8 cellular contexts compared by ENCODE assay signal in genomic region chr14:76955575-76956252, GRCh38.
A peak's percentile ranks its signal among the peaks of the same experiment; 100 is the strongest.
DNase-seq lines count a peak whose midpoint lies in the region; ATAC-seq, FAIRE-seq and TF ChIP-seq lines count a peak whose summit lies in the region.

No MANE protein-coding gene starts in this region.

- peak; percentile 47 for DNase-seq in ACHN
- DNase-seq in HS-5 (ENCODE audit: low read depth) = peak; percentile 37
- peak; percentile 75 for DNase-seq in MCF 10A (ENCODE audit: unreplicated experiment)
- peak; percentile 59 for DNase-seq in HepG2 (ENCODE audit: low spot score)
- DNase-seq in stimulated activated CD4-positive, alpha-beta T cell treated with anti-CD3 and anti-CD28 coated beads, TNF-alpha, amount 100 ng/mL, for 1 hour (ENCODE audit: low read depth in 3 of 3, low spot score in 1 of 3) = peak in 2 of 3 donors; percentile 19 to 29

- peaks cover 89% of the 10 kb centered on the region for H3K4me1 ChIP-seq in HepG2 (ENCODE audit: insufficient read depth, low read length)

- peak; percentile 31 for ATAC-seq in GM18873 (IDR thresholded peaks at IDR 0.05; ENCODE audit: low FRiP score, unreplicated experiment)
- peak; percentile 42 for ATAC-seq in HepG2
- no peak for ATAC-seq in HG03521 (IDR thresholded peaks at IDR 0.05; ENCODE audit: unreplicated experiment)

- no peak for TF ChIP-seq EP300 in HepG2 (IDR thresholded peaks at IDR 0.05; ENCODE audit: low read depth in 2 of 2, low read length in 2 of 2)
- no peak for TF ChIP-seq EP300 in HepG2 (CRISPR knock-in tag; IDR thresholded peaks at IDR 0.05; ENCODE audit: borderline replicate concordance)

- in situ Hi-C loops in ACHN (cut with HindIII; ENCODE audit: low pct_ligation_motif_present, low pct_unique_long_range_greater_than_20kb, low sequenced_read_pairs) (no loop called here), HepG2 (cut with HindIII; ENCODE audit: extremely low pct_ligation_motif_present, low pct_unique_long_range_greater_than_20kb) (no loop called here)

- FAIRE-seq in HepG2 (lab: Jason Lieb, UNC) = no peak

- H4K20me1 ChIP-seq in HepG2 (ENCODE audit: insufficient read depth, low read length) = no peaks in the 10 kb centered on the region

- POLR2A ChIA-PET in MCF 10A (lab: Yijun Ruan, JAX) (interaction anchor here (0.7 to 11.7 kb wide), 11 partner anchors 8 to 96 kb away, joined by 4 to 325 read pairs (median 8); partner anchors contain the start of gene IRF2BPL), HepG2 (lab: Yijun Ruan, JAX) (interaction anchor here (1.0 to 1.8 kb wide), 7 partner anchors 8 to 89 kb away, joined by 4 to 10 read pairs (median 6); no protein-coding TSS in a partner anchor)

- CTCF ChIA-PET in MCF 10A (lab: Yijun Ruan, JAX) = interaction anchor here (0.7 to 7.0 kb wide), 15 partner anchors 8 to 115 kb away, joined by 3 to 40 read pairs (median 4); no protein-coding TSS in a partner anchor
- CTCF ChIA-PET in HepG2 (lab: Yijun Ruan, JAX; ENCODE audit: low intra/inter-chr PET ratio, low total read pairs) = interaction anchor here (1.0 kb wide), 1 partner anchor 98 kb away, joined by 4 read pairs; no protein-coding TSS in a partner anchor

- no peaks in the 10 kb centered on the region for H3K9me3 ChIP-seq in HepG2 (ENCODE audit: low read length)

- peak overlapping the region; percentile 67 for H3K9ac ChIP-seq in HepG2 (ENCODE audit: insufficient read depth, low read depth, low read length)

- intact Hi-C loops in MCF 10A (cut with micrococcal nuclease) = loop anchor here (1.0 to 2.0 kb wide), 2 partner anchors 37 to 73 kb away; partner anchors contain the start of gene IRF2BPL
- intact Hi-C loops in HepG2 (cut with micrococcal nuclease; ENCODE audit: unreplicated experiment) = loop anchor here (1.0 kb wide), 1 partner anchor 85 kb away; no protein-coding TSS in a partner anchor

- no peaks in the 10 kb centered on the region for H3K79me2 ChIP-seq in HepG2 (ENCODE audit: insufficient read depth, low read length)

- TF ChIP-seq POLR2A in HepG2 (IDR thresholded peaks at IDR 0.05; ENCODE audit: insufficient read depth in 1 of 2, low read depth in 2 of 2, low read length in 2 of 2) = peak in 1 of 2 experiments; percentile 39; a peak in 1 of 4 replicates

- H3K36me3 ChIP-seq in HepG2 (replicated peaks in 1 of 2; ENCODE audit: control insufficient read depth in 1 of 2, insufficient read depth in 2 of 2, low read length in 2 of 2) = no peaks in the 10 kb centered on the region

- no peaks in the 10 kb centered on the region for H3K27me3 Mint-ChIP-seq in T-helper 1 cell treated with Interleukin-12 subunit alpha and Interleukin-12 subunit beta and Interleukin-4 antibody, amounts not matched to agents 30 μg/mL and 1 μg/mL, for 36 hours (ENCODE audit: low read depth)
- H3K27me3 Mint-ChIP-seq in MCF 10A (ENCODE audit: insufficient read depth, unreplicated experiment) = no peaks in the 10 kb centered on the region

- H2AFZ ChIP-seq in HepG2 (ENCODE audit: low read length) = no peak overlapping the region

- no peak for TF ChIP-seq RAD21 in HepG2 (CRISPR knock-in tag; IDR thresholded peaks at IDR 0.05)

- no peaks in the 10 kb centered on the region for H3K9me3 Mint-ChIP-seq in T-helper 1 cell treated with Interleukin-12 subunit alpha and Interleukin-12 subunit beta and Interleukin-4 antibody, amounts not matched to agents 30 μg/mL and 1 μg/mL, for 36 hours
- no peaks in the 10 kb centered on the region for H3K9me3 Mint-ChIP-seq in MCF 10A (ENCODE audit: unreplicated experiment)

- H3K4me2 ChIP-seq in HepG2 (ENCODE audit: low read depth, low read length) = peak overlapping the region; percentile 77

- no peaks in the 10 kb centered on the region for H3K36me3 Mint-ChIP-seq in T-helper 1 cell treated with Interleukin-12 subunit alpha and Interleukin-12 subunit beta and Interleukin-4 antibody, amounts not matched to agents 30 μg/mL and 1 μg/mL, for 36 hours (ENCODE audit: low read depth)
- H3K36me3 Mint-ChIP-seq in MCF 10A (ENCODE audit: insufficient read depth, unreplicated experiment) = no peaks in the 10 kb centered on the region

- H3K4me1 Mint-ChIP-seq in T-helper 1 cell treated with Interleukin-12 subunit alpha and Interleukin-12 subunit beta and Interleukin-4 antibody, amounts not matched to agents 30 μg/mL and 1 μg/mL, for 36 hours (ENCODE audit: low read depth) = peaks cover 52% of the 10 kb centered on the region
- peaks cover 50% of the 10 kb centered on the region for H3K4me1 Mint-ChIP-seq in MCF 10A (ENCODE audit: insufficient read depth, unreplicated experiment)

- peak overlapping the region; percentile 53 to 77 (median 56); a peak in 5 of 6 replicates for H3K4me3 ChIP-seq in HepG2 (replicated peaks in 1 of 3; ENCODE audit: insufficient read depth in 1 of 3, low read depth in 2 of 3, low read length in 3 of 3)

- H3K27me3 ChIP-seq in HepG2 (ENCODE audit: control insufficient read depth in 1 of 2, insufficient read depth in 2 of 2, low read length in 2 of 2) = no peaks in the 10 kb centered on the region

- BruUV-seq in MCF 10A (replicated peaks; lab: Mats Ljungman, UMichigan) = no TSS peak
- BruUV-seq in HepG2 (replicated peaks; lab: Mats Ljungman, UMichigan) = TSS peak; percentile 92

- H3K4me3 Mint-ChIP-seq in T-helper 1 cell treated with Interleukin-12 subunit alpha and Interleukin-12 subunit beta and Interleukin-4 antibody, amounts not matched to agents 30 μg/mL and 1 μg/mL, for 36 hours = peak overlapping the region; percentile 87
- peak overlapping the region; percentile 49 for H3K4me3 Mint-ChIP-seq in MCF 10A (ENCODE audit: unreplicated experiment)

- H3K27ac ChIP-seq in HepG2 (ENCODE audit: extremely low read length, insufficient read depth, low read length) = peak overlapping the region; percentile 78

- no peak for TF ChIP-seq CTCF in MCF 10A (IDR thresholded peaks at IDR 0.05; ENCODE audit: unreplicated experiment)
- TF ChIP-seq CTCF in HepG2 (CRISPR knock-in tag; IDR thresholded peaks at IDR 0.05) = no peak

- 1% methylated on average over 10 of the region's 10 CpGs for WGBS in HepG2 (ENCODE audit: low lambda C conversion rate)

- H3K27ac Mint-ChIP-seq in T-helper 1 cell treated with Interleukin-12 subunit alpha and Interleukin-12 subunit beta and Interleukin-4 antibody, amounts not matched to agents 30 μg/mL and 1 μg/mL, for 36 hours = peak overlapping the region; percentile 97
- H3K27ac Mint-ChIP-seq in MCF 10A (ENCODE audit: low read depth, unreplicated experiment) = peak overlapping the region; percentile 80

TF ChIP-seq in HepG2, 621 proteins besides CTCF, POLR2A, EP300 and RAD21 (continues in another document):
- no peak for TF ChIP-seq TCF7 (IDR thresholded peaks at IDR 0.05; ENCODE audit: low read depth)
- TF ChIP-seq ZNF224 (CRISPR knock-in tag; IDR thresholded peaks at IDR 0.05) = no peak
- TF ChIP-seq JUN (CRISPR knock-in tag; IDR thresholded peaks at IDR 0.05) = 0 out of 2 replicates have a peak, but pooled peaks have one; percentile 23
- no peak for TF ChIP-seq MIER3 (CRISPR knock-in tag; IDR thresholded peaks at IDR 0.05; ENCODE audit: borderline replicate concordance)
- 0 out of 2 replicates have a peak, but pooled peaks have one; percentile 17 for TF ChIP-seq MEF2D (CRISPR knock-in tag; IDR thresholded peaks at IDR 0.05)
- TF ChIP-seq ZNF20 (CRISPR knock-in tag; IDR thresholded peaks at IDR 0.05) = no peak
- TF ChIP-seq, protein P1, sequence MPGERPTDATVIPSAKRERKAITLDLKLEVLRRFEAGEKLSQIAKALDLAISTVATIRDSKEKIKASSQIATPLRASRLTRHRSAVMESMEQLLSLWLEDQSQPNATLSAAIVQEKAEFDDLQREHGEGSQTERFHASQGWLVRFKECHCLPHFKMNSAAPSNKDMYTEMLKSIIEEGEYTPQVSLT (CRISPR knock-in tag; IDR thresholded peaks at IDR 0.05; ENCODE audit: borderline replicate concordance, low read depth) = no peak
- TF ChIP-seq, protein P2, sequence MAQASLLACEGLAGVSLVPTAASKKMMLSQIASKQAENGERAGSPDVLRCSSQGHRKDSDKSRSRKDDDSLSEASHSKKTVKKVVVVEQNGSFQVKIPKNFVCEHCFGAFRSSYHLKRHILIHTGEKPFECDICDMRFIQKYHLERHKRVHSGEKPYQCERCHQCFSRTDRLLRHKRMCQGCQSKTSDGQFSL (CRISPR knock-in tag; IDR thresholded peaks at IDR 0.05) = peak; percentile 78
- TF ChIP-seq GATAD2A (CRISPR knock-in tag; IDR thresholded peaks at IDR 0.05) = no peak; the same call in 1 of the 2 replicates
- no peak for TF ChIP-seq MXD1 (CRISPR knock-in tag; IDR thresholded peaks at IDR 0.05)
- TF ChIP-seq PHF20 (CRISPR knock-in tag; IDR thresholded peaks at IDR 0.05) = 0 out of 2 replicates have a peak, but pooled peaks have one; percentile 1
- peak; percentile 7; the same call in 1 of the 2 replicates for TF ChIP-seq SP4 (CRISPR knock-in tag; IDR thresholded peaks at IDR 0.05)
- no peak for TF ChIP-seq SP2 (CRISPR knock-in tag; IDR thresholded peaks at IDR 0.05)
- no peak for TF ChIP-seq MYC (CRISPR knock-in tag; IDR thresholded peaks at IDR 0.05; ENCODE audit: borderline replicate concordance)
- TF ChIP-seq CHD2 (IDR thresholded peaks at IDR 0.05; ENCODE audit: low read depth, low read length) = no peak
- TF ChIP-seq SIN3A (IDR thresholded peaks at IDR 0.05; ENCODE audit: borderline replicate concordance, low read depth, low read length) = no peak
- TF ChIP-seq ZNF839 (CRISPR knock-in tag; IDR thresholded peaks at IDR 0.05; ENCODE audit: borderline replicate concordance) = no peak
- no peak for TF ChIP-seq RCOR2 (CRISPR knock-in tag; IDR thresholded peaks at IDR 0.05)

Comparison
In these comparisons a context has a peak if more than half of its experiments do, and no peak if none do; other contexts are left out.
1. DNase-seq: peak in every context shown above with its lines; median percentile 75 in MCF 10A; 59 in HepG2; 47 in ACHN; 37 in HS-5; 24 in stimulated activated CD4-positive, alpha-beta T cell treated with anti-CD3 and anti-CD28 coated beads, TNF-alpha, amount 100 ng/mL, for 1 hour.